ENCODE assay signal across 11 cellular contexts in the genomic region with DNA sequence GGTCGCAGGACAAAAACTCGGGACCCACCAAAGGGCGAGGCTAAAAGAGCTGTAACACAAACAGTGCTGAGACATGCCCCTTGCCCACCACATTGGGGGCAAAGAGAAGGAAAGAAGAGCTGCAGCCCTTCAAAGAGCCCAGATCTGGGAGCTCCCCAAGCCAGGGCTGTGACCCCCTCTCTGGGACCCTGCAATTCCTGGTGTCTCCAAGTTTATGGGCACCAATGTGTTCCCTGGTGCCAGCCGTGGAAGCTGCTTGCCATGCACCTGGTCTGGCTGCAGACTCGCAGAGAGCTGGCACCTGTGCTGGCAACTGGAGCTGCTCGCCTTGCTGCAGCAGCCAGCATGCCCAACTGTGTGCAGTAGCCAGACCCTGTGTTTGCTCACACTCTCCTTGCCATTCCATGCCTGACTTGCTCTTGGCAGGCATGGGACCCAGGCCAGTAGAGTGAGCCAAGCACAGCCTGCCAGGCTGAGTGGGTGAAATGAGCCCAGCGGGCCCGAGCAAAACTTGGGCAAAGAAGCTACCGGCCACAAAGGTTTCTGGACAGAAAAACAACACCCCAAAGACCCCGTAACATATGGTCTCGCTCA. TPM values are rescaled to one million over a fixed set of nuclear protein-coding genes. Genes with fewer than 3 reads are reported as not detected.
DNase-seq lines count a peak whose midpoint lies in the region; ATAC-seq and TF ChIP-seq lines count a peak whose summit lies in the region.
"Had no signal": no experiment of that assay in that cellular context is flagged by ENCODE, and none has a peak within 500 bp of the region (broad histone marks: within the 10 kb centered on the region; RNA-seq: fewer than 3 reads in every experiment).

No MANE protein-coding gene starts in this region.

- POLR2A ChIA-PET in SK-N-SH (lab: Yijun Ruan, JAX): no interaction called here

- peaks cover 18% of the 10 kb centered on the region for H3K9me3 Mint-ChIP-seq in activated T-cell treated with anti-CD3 and anti-CD28 coated beads, Interleukin-2, amount 50 U/mL, for 24 hours

- H3K9ac ChIP-seq in SK-N-SH: no peak overlapping the region

- no peak overlapping the region for H3K4me3 Mint-ChIP-seq in activated T-cell treated with anti-CD3 and anti-CD28 coated beads, Interleukin-2, amount 50 U/mL, for 24 hours
- H3K4me3 Mint-ChIP-seq: dendritic cell treated with granulocyte-macrophage colony-stimulating factor and Interleukin-4, amounts not matched to agents 40 ng/mL and 50 ng/mL, for 4 days had no signal

- intact Hi-C loops in heart left ventricle (cut with DNase I) (no loop called here), psoas muscle (cut with DNase I) (no loop called here)

- CTCF ChIA-PET in SK-N-SH (lab: Yijun Ruan, JAX): interaction anchor here (0.9 to 1.5 kb wide), 6 partner anchors 12 to 208 kb away, joined by 3 to 5 read pairs (median 3); no protein-coding TSS in a partner anchor

- H3K27ac Mint-ChIP-seq in activated T-cell treated with anti-CD3 and anti-CD28 coated beads, Interleukin-2, amount 50 U/mL, for 24 hours: no peak overlapping the region
- H3K27ac Mint-ChIP-seq: dendritic cell treated with granulocyte-macrophage colony-stimulating factor and Interleukin-4, amounts not matched to agents 40 ng/mL and 50 ng/mL, for 4 days had no signal

- H3F3A ChIP-seq in SK-N-SH (replicated peaks; ENCODE audit: insufficient read depth): peaks cover 12% of the 10 kb centered on the region

- H3K9me2 ChIP-seq in SK-N-SH: peaks cover 2% of the 10 kb centered on the region; the same call in 1 of the 2 replicates

- H3K9me3 ChIP-seq in SK-N-SH: peaks cover 24% of the 10 kb centered on the region; the same call in 1 of the 2 replicates
- H3K9me3 ChIP-seq in heart left ventricle: peaks cover 0 to 25% (median 13%) of the 10 kb centered on the region in 12 donors
- peaks cover 15% of the 10 kb centered on the region for H3K9me3 ChIP-seq in psoas muscle

- 96% methylated on average over 10 of the region's 11 CpGs for WGBS in SK-N-SH (ENCODE audit: low lambda C conversion rate)
- WGBS in heart left ventricle, 4 donors: 73 to 85% (median 76%) methylated on average over 8 to 11 of the region's 11 CpGs
- 55 to 58% (median 57%) methylated on average over 11 of the region's 11 CpGs for WGBS in psoas muscle, 3 donors

- H3K27ac ChIP-seq in SK-N-SH (ENCODE audit: low read depth in 2 of 2, low read length in 1 of 2) (no peak overlapping the region), heart left ventricle (peak overlapping the region in 4 of 12 donors; percentile 24 to 64 (median 40)), psoas muscle (peak overlapping the region; percentile 37), foreskin keratinocyte (no peak overlapping the region)
- H3K27ac ChIP-seq: adrenal gland had no signal

- no peak for TF ChIP-seq POLR2A in heart left ventricle (IDR thresholded peaks at IDR 0.05)

- 0 out of 2 replicates have a peak overlapping the region, but pooled peaks have one; percentile 23 for H3K4me2 ChIP-seq in SK-N-SH

- ATAC-seq in heart left ventricle: peak; percentile 91 to 94 (median 94)
- ATAC-seq in psoas muscle: peak; percentile 88 to 93 (median 92)
- no peak for ATAC-seq in foreskin keratinocyte

- no peak overlapping the region for H3K4me3 ChIP-seq in LNCaP clone FGC (ENCODE audit: low read depth, low read length)
- H3K4me3 ChIP-seq in SK-N-SH (ENCODE audit: low read depth in 2 of 2, low read length in 1 of 2): no peak overlapping the region
- H3K4me3 ChIP-seq in heart left ventricle: no peak overlapping the region
- no peak overlapping the region for H3K4me3 ChIP-seq in psoas muscle
- H3K4me3 ChIP-seq: adrenal gland had no signal

- TF ChIP-seq RAD21 in SK-N-SH (IDR thresholded peaks at IDR 0.05; ENCODE audit: low read length): no peak

- H3K4me1 ChIP-seq in SK-N-SH (ENCODE audit: control insufficient read depth in 1 of 2, insufficient read depth in 2 of 2, low read depth in 1 of 2, low read length in 1 of 2): peaks cover 8 to 11% of the 10 kb centered on the region in 2 experiments; a peak in 2 of 4 replicates
- H3K4me1 ChIP-seq in heart left ventricle: peaks cover 0 to 17% (median 7%) of the 10 kb centered on the region in 12 donors
- peaks cover 6% of the 10 kb centered on the region for H3K4me1 ChIP-seq in psoas muscle
- no peaks in the 10 kb centered on the region for H3K4me1 ChIP-seq in foreskin keratinocyte
- H3K4me1 ChIP-seq: adrenal gland had no signal

- H3K4me1 Mint-ChIP-seq in activated T-cell treated with anti-CD3 and anti-CD28 coated beads, Interleukin-2, amount 50 U/mL, for 24 hours (ENCODE audit: low read depth): no peaks in the 10 kb centered on the region

- H3K36me3 ChIP-seq in SK-N-SH (replicated peaks in 1 of 2; ENCODE audit: control insufficient read depth in 1 of 2, insufficient read depth in 2 of 2, low read length in 1 of 2) (peaks cover 6 to 22% of the 10 kb centered on the region in 2 experiments), heart left ventricle (peaks cover 0 to 18% (median 8%) of the 10 kb centered on the region in 9 donors), psoas muscle (ENCODE audit: insufficient read depth in 1 of 2, low read depth in 1 of 2) (peaks cover 7 to 23% of the 10 kb centered on the region in 2 donors)
- H3K36me3 ChIP-seq: adrenal gland had no signal

- peaks cover 79% of the 10 kb centered on the region for H3K36me3 Mint-ChIP-seq in activated T-cell treated with anti-CD3 and anti-CD28 coated beads, Interleukin-2, amount 50 U/mL, for 24 hours (ENCODE audit: low read depth)

- DNase-seq in LNCaP clone FGC (ENCODE audit: low read depth) (peak; percentile 84), SK-N-SH (no peak), heart left ventricle (peak in 3 of 5 donors; percentile 54 to 81 (median 73)), psoas muscle (no peak), AG08395 (ENCODE audit: low spot score) (no peak), COR-L47 (lab: John Stamatoyannopoulos, UW) (no peak), foreskin keratinocyte (no peak)
- no peak for DNase-seq in activated T-cell treated with anti-CD3 and anti-CD28 coated beads, Interleukin-2, amount 50 U/mL, for 24 hours
- DNase-seq: adrenal gland; stimulated activated CD4-positive, alpha-beta T cell treated with anti-CD3 and anti-CD28 coated beads, Interleukin-1b, Interleukin-23, amount 100 ng/mL, for 48 hours had no signal

- H3K27me3 ChIP-seq in SK-N-SH (ENCODE audit: insufficient read depth) (no peaks in the 10 kb centered on the region), heart left ventricle (no peaks in the 10 kb centered on the region), psoas muscle (ENCODE audit: insufficient read depth in 3 of 3, low read length in 2 of 3) (no peaks in the 10 kb centered on the region), foreskin keratinocyte (no peaks in the 10 kb centered on the region)
- H3K27me3 ChIP-seq: adrenal gland had no signal

- H3K79me2 ChIP-seq in SK-N-SH (ENCODE audit: insufficient read depth): no peaks in the 10 kb centered on the region; the same call in 1 of the 2 replicates

- no peak for TF ChIP-seq EP300 in SK-N-SH (IDR thresholded peaks at IDR 0.05; ENCODE audit: borderline replicate concordance in 1 of 2, low read depth in 1 of 2, low read length in 1 of 2)

- H3K27me3 Mint-ChIP-seq in activated T-cell treated with anti-CD3 and anti-CD28 coated beads, Interleukin-2, amount 50 U/mL, for 24 hours: no peaks in the 10 kb centered on the region
- H3K27me3 Mint-ChIP-seq: dendritic cell treated with granulocyte-macrophage colony-stimulating factor and Interleukin-4, amounts not matched to agents 40 ng/mL and 50 ng/mL, for 4 days had no signal

- no peaks in the 10 kb centered on the region for H4K20me1 ChIP-seq in SK-N-SH (ENCODE audit: insufficient read depth)

- no peak overlapping the region for H2AFZ ChIP-seq in SK-N-SH (ENCODE audit: low read depth)

- TF ChIP-seq CTCF in LNCaP clone FGC (IDR thresholded peaks at IDR 0.05; ENCODE audit: control insufficient read depth, extremely low read depth, insufficient read depth) (no peak), SK-N-SH (IDR thresholded peaks at IDR 0.05) (no peak), heart left ventricle (IDR thresholded peaks at IDR 0.05) (no peak), psoas muscle (IDR thresholded peaks at IDR 0.05) (no peak), foreskin keratinocyte (conservative IDR thresholded peaks at IDR 0.05) (no peak)

RNA-seq across cellular contexts. Expression of a gene that starts 16.0 kb away (rescaled TPM):
- polyA plus RNA-seq in SK-N-SH (2012; rRNA removed): 7.8 and 8.6 TPM in 2 replicates
- polyA plus RNA-seq in SK-N-SH (2012; cell fraction: cytosol; rRNA removed): 8.1 and 9.8 TPM in 2 replicates
- 16.9 and 18.8 TPM in 2 replicates for polyA plus RNA-seq in SK-N-SH (2012; cell fraction: nucleus; rRNA removed)
- total RNA-seq in heart left ventricle: 10 to 100 TPM; 11.2 to 23.5 (median 18.0) TPM
- polyA plus RNA-seq in heart left ventricle: 10 to 100 TPM; 16.6 to 17.4 TPM
- 10 to 100 TPM; 11.6 to 18.6 (median 15.5) TPM for total RNA-seq in psoas muscle
- 10 to 100 TPM; 18.4 to 34.0 (median 26.1) TPM for polyA plus RNA-seq in psoas muscle
- total RNA-seq in foreskin keratinocyte: 25.0 and 26.1 TPM in 2 replicates
- 30.4 and 34.6 TPM in 2 replicates for polyA plus RNA-seq in foreskin keratinocyte

RNA-seq across cellular contexts. Expression of a gene that starts 16.1 kb away (rescaled TPM):
- polyA plus RNA-seq in SK-N-SH (2012; rRNA removed) (241 and 268 TPM in 2 replicates), heart left ventricle (100 to 1,000 TPM; 220 to 288 TPM), psoas muscle (100 to 1,000 TPM in 2 of 3 donors, 10 to 100 TPM in 1; 75.8 to 173 (median 104) TPM), foreskin keratinocyte (143 and 150 TPM in 2 replicates)
- polyA plus RNA-seq in SK-N-SH (2012; cell fraction: cytosol; rRNA removed): 142 and 187 TPM in 2 replicates
- polyA plus RNA-seq in SK-N-SH (2012; cell fraction: nucleus; rRNA removed): 370 and 429 TPM in 2 replicates
- total RNA-seq in heart left ventricle (100 to 1,000 TPM; 177 to 259 (median 222) TPM), psoas muscle (10 to 100 TPM; 68.3 to 96.6 (median 84.3) TPM), foreskin keratinocyte (143 and 151 TPM in 2 replicates)

RNA-seq across cellular contexts. Expression of a gene that starts 24.6 kb away (rescaled TPM):
- polyA plus RNA-seq in SK-N-SH (2012; rRNA removed): 163 and 213 TPM in 2 replicates
- polyA plus RNA-seq in SK-N-SH (2012; cell fraction: cytosol; rRNA removed): 157 and 188 TPM in 2 replicates
- 180 and 245 TPM in 2 replicates for polyA plus RNA-seq in SK-N-SH (2012; cell fraction: nucleus; rRNA removed)
- total RNA-seq in heart left ventricle: 100 to 1,000 TPM in 4 of 9 donors, 10 to 100 TPM in 5; 42.3 to 153 (median 99.0) TPM
- 100 to 1,000 TPM in 1 of 2 donors, 10 to 100 TPM in 1; 50.8 to 155 TPM for polyA plus RNA-seq in heart left ventricle
- total RNA-seq in psoas muscle: 100 to 1,000 TPM in 2 of 4 donors, 10 to 100 TPM in 2; 70.4 to 119 (median 99.5) TPM
- polyA plus RNA-seq in psoas muscle: 10 to 100 TPM; 67.0 to 80.3 (median 67.1) TPM
- total RNA-seq in foreskin keratinocyte: 152 and 171 TPM in 2 replicates
- polyA plus RNA-seq in foreskin keratinocyte: 195 and 218 TPM in 2 replicates

RNA-seq across cellular contexts. Expression of a gene that starts 31.8 kb away (rescaled TPM):
- polyA plus RNA-seq in SK-N-SH (2012; rRNA removed) (94.0 and 105 TPM in 2 replicates), heart left ventricle (10 to 100 TPM; 38.5 to 39.5 TPM), psoas muscle (10 to 100 TPM; 11.8 to 30.0 (median 21.6) TPM), foreskin keratinocyte (33.0 and 33.1 TPM in 2 replicates)
- 81.8 and 90.2 TPM in 2 replicates for polyA plus RNA-seq in SK-N-SH (2012; cell fraction: cytosol; rRNA removed)
- 115 and 129 TPM in 2 replicates for polyA plus RNA-seq in SK-N-SH (2012; cell fraction: nucleus; rRNA removed)
- total RNA-seq in heart left ventricle (100 to 1,000 TPM in 2 of 9 donors, 10 to 100 TPM in 7; 48.7 to 169 (median 81.2) TPM), psoas muscle (10 to 100 TPM; 28.0 to 50.2 (median 35.8) TPM), foreskin keratinocyte (36.3 and 43.3 TPM in 2 replicates)

Comparison
In these comparisons a context has a peak if more than half of its experiments do, and no peak if none do; other contexts are left out.
1. DNase-seq: peak in LNCaP clone FGC (single experiment) and heart left ventricle (3 of 5); none in SK-N-SH (single experiment), psoas muscle (0 of 2), AG08395 (single experiment), activated T-cell treated with anti-CD3 and anti-CD28 coated beads, Interleukin-2, amount 50 U/mL, for 24 hours (single experiment), COR-L47 (single experiment) and foreskin keratinocyte (0 of 2).